ENCODE assay signal across 9 cellular contexts in genomic region chr7:68321076-68321639, GRCh38.
DNase-seq lines count a peak whose midpoint lies in the region; ATAC-seq and TF ChIP-seq lines count a peak whose summit lies in the region.
"Had no signal": no experiment of that assay in that cellular context is flagged by ENCODE, and none has a peak within 500 bp of the region (broad histone marks: within the 10 kb centered on the region; RNA-seq: fewer than 3 reads in every experiment).

No MANE protein-coding gene starts in this region.

- WGBS in endodermal cell (ENCODE audit: insufficient coverage in 1 of 2, insufficient read length in 1 of 2), 2 experiments, result 88 to 93% methylated on average over 3 to 4 of the region's 4 CpGs
- WGBS in prostate gland, result 5% methylated on average over 4 of the region's 4 CpGs

- intact Hi-C loops in prostate gland (cut with DNase I), result no loop called here
- intact Hi-C loops in activated CD8-positive, alpha-beta T cell treated with anti-CD3 and anti-CD28 coated beads for 36 hours (cut with micrococcal nuclease), result no loop called here

- H3K9me3 ChIP-seq in endodermal cell (ENCODE audit: control insufficient read depth, low read length) (peaks cover 1% of the 10 kb centered on the region), prostate gland (no peaks in the 10 kb centered on the region)

- TF ChIP-seq CTCF in endodermal cell (conservative IDR thresholded peaks at IDR 0.05) (no peak), prostate gland (IDR thresholded peaks at IDR 0.05) (no peak)
- TF ChIP-seq CTCF in activated CD8-positive, alpha-beta T cell treated with anti-CD3 and anti-CD28 coated beads for 36 hours (IDR thresholded peaks at IDR 0.05), result no peak

- H3K4me1 Mint-ChIP-seq in endodermal cell, result peaks cover 5% of the 10 kb centered on the region
- no peaks in the 10 kb centered on the region for H3K4me1 Mint-ChIP-seq in activated CD8-positive, alpha-beta T cell treated with anti-CD3 and anti-CD28 coated beads for 36 hours (ENCODE audit: low read depth)

- H3K4me1 ChIP-seq in endodermal cell (ENCODE audit: control insufficient read depth, insufficient read depth, low read length) (no peaks in the 10 kb centered on the region), prostate gland (replicated peaks) (peaks cover 5% of the 10 kb centered on the region)

- H3K27me3 Mint-ChIP-seq in endodermal cell (ENCODE audit: insufficient read depth), result no peaks in the 10 kb centered on the region
- H3K27me3 Mint-ChIP-seq in activated CD8-positive, alpha-beta T cell treated with anti-CD3 and anti-CD28 coated beads for 36 hours, result no peaks in the 10 kb centered on the region

- H3K36me3 ChIP-seq in endodermal cell (ENCODE audit: control insufficient read depth, insufficient read depth, low read length), result no peaks in the 10 kb centered on the region
- H3K36me3 ChIP-seq in prostate gland, result no peaks in the 10 kb centered on the region

- H3K9ac ChIP-seq in endodermal cell (ENCODE audit: extremely low read depth, low read length, poor library complexity, severe bottlenecking), result no peak overlapping the region

- H3K4me3 ChIP-seq in endodermal cell (ENCODE audit: low read length), result no peak overlapping the region
- no peak overlapping the region for H3K4me3 ChIP-seq in prostate gland

- H3K9me3 Mint-ChIP-seq in endodermal cell, result peaks cover 7% of the 10 kb centered on the region
- H3K9me3 Mint-ChIP-seq in activated CD8-positive, alpha-beta T cell treated with anti-CD3 and anti-CD28 coated beads for 36 hours, result peaks cover 3% of the 10 kb centered on the region

- DNase-seq in DMS79 treated with DMSO at 0.1 percent for 48 hours (lab: John Stamatoyannopoulos, UW) (peak; percentile 92), NCI-H510A treated with DMSO at 0.1 percent for 48 hours (lab: John Stamatoyannopoulos, UW) (peak; percentile 52), endodermal cell (no peak), prostate gland (ENCODE audit: low spot score) (peak; percentile 70), GOT3 (lab: John Stamatoyannopoulos, UW) (no peak)
- DNase-seq in activated CD8-positive, alpha-beta T cell treated with anti-CD3 and anti-CD28 coated beads for 36 hours, result no peak
- DNase-seq: stimulated activated CD8-positive, alpha-beta memory T cell treated with anti-CD3 and anti-CD28 coated beads, Interleukin-4, amount 100 ng/mL, for 48 hours had no signal

- POLR2A ChIA-PET in activated CD8-positive, alpha-beta T cell treated with anti-CD3 and anti-CD28 coated beads for 36 hours (lab: Charles Lee), result no interaction called here

- H3K36me3 Mint-ChIP-seq in endodermal cell (ENCODE audit: low read depth), result no peaks in the 10 kb centered on the region
- H3K36me3 Mint-ChIP-seq in activated CD8-positive, alpha-beta T cell treated with anti-CD3 and anti-CD28 coated beads for 36 hours (ENCODE audit: low read depth), result no peaks in the 10 kb centered on the region

- no peak for TF ChIP-seq POLR2A in prostate gland (IDR thresholded peaks at IDR 0.05)

- H3K27ac Mint-ChIP-seq in endodermal cell, result no peak overlapping the region
- no peak overlapping the region for H3K27ac Mint-ChIP-seq in activated CD8-positive, alpha-beta T cell treated with anti-CD3 and anti-CD28 coated beads for 36 hours

- no peak for ATAC-seq in activated CD8-positive, alpha-beta T cell treated with anti-CD3 and anti-CD28 coated beads for 36 hours
- no peak for ATAC-seq in GM19395 (IDR thresholded peaks at IDR 0.05; ENCODE audit: unreplicated experiment)
- ATAC-seq in GM18858 (IDR thresholded peaks at IDR 0.05; ENCODE audit: unreplicated experiment), result no peak

- peak overlapping the region; percentile 6 for H3K27ac ChIP-seq in endodermal cell (ENCODE audit: low read depth, low read length)
- peak overlapping the region in 1 of 2 donors; percentile 16 for H3K27ac ChIP-seq in prostate gland

- no peak overlapping the region for H3K4me3 Mint-ChIP-seq in endodermal cell
- no peak overlapping the region for H3K4me3 Mint-ChIP-seq in activated CD8-positive, alpha-beta T cell treated with anti-CD3 and anti-CD28 coated beads for 36 hours

- CTCF ChIA-PET in activated CD8-positive, alpha-beta T cell treated with anti-CD3 and anti-CD28 coated beads for 36 hours (lab: Charles Lee), result no interaction called here

- no peaks in the 10 kb centered on the region for H3K27me3 ChIP-seq in endodermal cell (ENCODE audit: control insufficient read depth, insufficient read depth, low read length, poor library complexity, severe bottlenecking)
- H3K27me3 ChIP-seq in prostate gland (replicated peaks; ENCODE audit: insufficient read depth), result no peaks in the 10 kb centered on the region

Comparison
In these comparisons a context has a peak if more than half of its experiments do, and no peak if none do; other contexts are left out.
1. DNase-seq: peak in DMS79 treated with DMSO at 0.1 percent for 48 hours (single experiment), NCI-H510A treated with DMSO at 0.1 percent for 48 hours (single experiment) and prostate gland (single experiment); none in endodermal cell (single experiment), GOT3 (single experiment) and activated CD8-positive, alpha-beta T cell treated with anti-CD3 and anti-CD28 coated beads for 36 hours (single experiment).